In the genomic region with DNA sequence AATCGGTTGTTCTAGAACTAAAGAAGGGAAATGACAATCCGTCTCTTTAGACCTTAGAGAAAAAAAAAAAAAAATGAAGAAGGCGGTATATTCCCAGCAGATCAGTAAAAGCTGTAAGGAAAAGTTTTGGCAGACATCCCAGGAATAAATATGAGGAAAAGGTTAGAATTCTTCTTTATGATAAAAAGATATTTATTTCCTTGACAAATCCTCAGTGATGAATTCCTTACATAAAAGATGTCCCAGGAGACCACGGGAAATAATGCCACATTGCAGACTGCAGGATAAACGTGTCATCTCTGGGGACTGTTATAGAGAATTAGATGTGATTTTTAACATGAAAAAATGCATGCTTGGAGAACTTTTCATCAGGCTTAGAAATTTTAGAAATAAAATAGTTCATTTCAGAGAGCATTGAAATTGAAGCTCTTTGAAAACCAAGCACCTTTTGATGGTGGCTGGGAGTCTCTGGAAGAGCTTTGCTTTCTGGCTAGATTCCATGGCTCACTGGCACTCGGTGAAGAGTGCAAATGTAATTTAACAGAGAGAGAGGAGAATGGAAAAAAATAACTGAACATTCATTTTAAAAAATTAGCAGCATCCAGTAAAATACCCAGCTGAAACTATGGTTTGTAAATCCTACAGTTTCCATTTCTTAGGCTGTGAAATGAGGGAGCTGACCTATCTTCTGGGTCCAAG, we compare ENCODE assay signal across 11 cellular contexts.
DNase-seq lines count a peak whose midpoint lies in the region; ATAC-seq and TF ChIP-seq lines count a peak whose summit lies in the region.
"Had no signal": no experiment of that assay in that cellular context is flagged by ENCODE, and none has a peak within 500 bp of the region (broad histone marks: within the 10 kb centered on the region; RNA-seq: fewer than 3 reads in every experiment).

No MANE protein-coding gene starts in this region.

- no peak for TF ChIP-seq RAD21 in IMR-90 (IDR thresholded peaks at IDR 0.05; ENCODE audit: low read length)

- no peak for DNase-seq in IMR-90
- DNase-seq in cardiac fibroblast (ENCODE audit: low read depth in 2 of 2), result peak; percentile 50
- DNase-seq in lower lobe of right lung, result no peak
- DNase-seq in suprapubic skin (ENCODE audit: low spot score in 2 of 2), result no peak
- DNase-seq in trophoblast cell, result no peak
- DNase-seq in NCI-H345 treated with DMSO at 0.1 percent for 48 hours (lab: John Stamatoyannopoulos, UW; ENCODE audit: unreplicated experiment), result no peak
- DNase-seq in iPS-NIHi11 (ENCODE audit: low spot score), result no peak
- DNase-seq in T-helper 9 cell, result no peak
- DNase-seq: activated CD8-positive, alpha-beta memory T cell treated with anti-CD3 and anti-CD28 coated beads, Interleukin-2, amount 50 U/mL, for 4 hours; NCI-H69 had no signal

- H4K8ac ChIP-seq in IMR-90 (ENCODE audit: low read depth in 2 of 2, low read length in 2 of 2), result peak overlapping the region; percentile 73 to 84
- H4K8ac ChIP-seq in trophoblast cell (ENCODE audit: low read depth, low read length), result no peak overlapping the region

- no peak for TF ChIP-seq CTCF in IMR-90 (conservative IDR thresholded peaks at IDR 0.05; ENCODE audit: low read depth, low read length)
- no peak for TF ChIP-seq CTCF in cardiac fibroblast (IDR thresholded peaks at IDR 0.05; ENCODE audit: low read depth, low read length)
- no peak for TF ChIP-seq CTCF in lower lobe of right lung (IDR thresholded peaks at IDR 0.05)
- no peak for TF ChIP-seq CTCF in suprapubic skin (IDR thresholded peaks at IDR 0.05)

- H3K23ac ChIP-seq in IMR-90 (ENCODE audit: low read depth, low read length) (peak overlapping the region; percentile 74), trophoblast cell (ENCODE audit: low read length) (no peak overlapping the region)

- 0 out of 2 replicates have a peak, but pooled peaks cover 7% of the 10 kb centered on the region for H3K9me1 ChIP-seq in IMR-90 (ENCODE audit: insufficient read depth, low read length)

- H3K27me3 ChIP-seq in IMR-90 (ENCODE audit: control insufficient read depth, insufficient read depth, low read length) (no peaks in the 10 kb centered on the region), lower lobe of right lung (ENCODE audit: low read depth) (no peaks in the 10 kb centered on the region), suprapubic skin (no peaks in the 10 kb centered on the region), trophoblast cell (ENCODE audit: insufficient read depth, low read length) (no peaks in the 10 kb centered on the region)

- H2BK15ac ChIP-seq in IMR-90 (ENCODE audit: low read depth, low read length), result no peak overlapping the region

- H4K20me1 ChIP-seq in IMR-90 (ENCODE audit: insufficient read depth, low read length), result no peaks in the 10 kb centered on the region

- H3K79me2 ChIP-seq in trophoblast cell (ENCODE audit: control insufficient read depth, insufficient read depth, low read length, poor library complexity), result no peaks in the 10 kb centered on the region

- peak overlapping the region; percentile 48; the same call in 1 of the 2 replicates for H4K91ac ChIP-seq in IMR-90 (ENCODE audit: insufficient read depth, low read depth, low read length)
- H4K91ac ChIP-seq in trophoblast cell (ENCODE audit: low read depth, low read length), result no peak overlapping the region

- H3K14ac ChIP-seq in IMR-90 (replicated peaks; ENCODE audit: low read depth, low read length), result peak overlapping the region; percentile 82
- H3K14ac ChIP-seq in trophoblast cell (ENCODE audit: low read length), result no peak overlapping the region

- H3K56ac ChIP-seq in IMR-90 (ENCODE audit: extremely low read depth, insufficient read depth, low read length), result peak overlapping the region; percentile 76

- H4K5ac ChIP-seq in IMR-90 (ENCODE audit: low read depth, low read length), result peak overlapping the region; percentile 7; the same call in 1 of the 2 replicates

- H2AFZ ChIP-seq in IMR-90 (replicated peaks; ENCODE audit: low read length, poor library complexity) (no peak overlapping the region), trophoblast cell (ENCODE audit: insufficient read depth, low read length, poor library complexity) (no peak overlapping the region)

- ATAC-seq in IMR-90 (ENCODE audit: low read depth) (no peak; the same call in 1 of the 2 replicates), lower lobe of right lung (no peak)

- in situ Hi-C loops in IMR-90 (cut with MboI; ENCODE audit: low sequenced_read_pairs), result no loop called here

- H2BK120ac ChIP-seq in IMR-90 (ENCODE audit: low read depth, low read length), result peak overlapping the region; percentile 63
- no peak overlapping the region for H2BK120ac ChIP-seq in trophoblast cell (ENCODE audit: insufficient read depth, low read length, poor library complexity)

- peaks cover 13 to 67% of the 10 kb centered on the region in 2 experiments for H3K79me1 ChIP-seq in IMR-90 (ENCODE audit: low read depth in 1 of 2, low read length in 2 of 2)
- H3K79me1 ChIP-seq in trophoblast cell (ENCODE audit: low read length), result no peaks in the 10 kb centered on the region

- CTCF ChIA-PET in IMR-90 (lab: Yijun Ruan, JAX), result interaction anchor here (0.6 kb wide), 1 partner anchor 20 kb away, joined by 3 read pairs; no protein-coding TSS in a partner anchor

- TF ChIP-seq EP300 in suprapubic skin (IDR thresholded peaks at IDR 0.05), result no peak

- H3K4me2 ChIP-seq in IMR-90 (ENCODE audit: low read depth, low read length) (peak overlapping the region; percentile 47), trophoblast cell (ENCODE audit: low read length) (no peak overlapping the region)

- H3K27ac ChIP-seq in IMR-90 (ENCODE audit: insufficient read depth, low read length), result peak overlapping the region; percentile 75
- peak overlapping the region; percentile 67 for H3K27ac ChIP-seq in lower lobe of right lung
- peak overlapping the region; percentile 50 for H3K27ac ChIP-seq in suprapubic skin
- no peak overlapping the region for H3K27ac ChIP-seq in trophoblast cell (ENCODE audit: low read depth, low read length)

- H2BK12ac ChIP-seq in trophoblast cell (ENCODE audit: low read length), result no peak overlapping the region

- H3K9ac ChIP-seq in IMR-90 (ENCODE audit: low read depth, low read length) (peak overlapping the region; percentile 67; the same call in 1 of the 2 replicates), trophoblast cell (ENCODE audit: low read length) (no peak overlapping the region)

- 0 out of 2 replicates have a peak overlapping the region, but pooled peaks have one; percentile 28 for H2BK20ac ChIP-seq in IMR-90 (ENCODE audit: low read depth, low read length)

- dilution Hi-C loops in IMR-90 (cut with HindIII; ENCODE audit: low sequenced_read_pairs, unreplicated experiment), result no loop called here

- BruUV-seq in IMR-90 (replicated peaks; lab: Mats Ljungman, UMichigan), result no TSS peak

- H3K36me3 ChIP-seq in IMR-90 (ENCODE audit: control insufficient read depth, insufficient read depth, low read length) (peaks cover 16% of the 10 kb centered on the region), lower lobe of right lung (peaks cover 11% of the 10 kb centered on the region), suprapubic skin (peaks cover 10% of the 10 kb centered on the region), trophoblast cell (ENCODE audit: control insufficient read depth in 1 of 2, insufficient read depth in 2 of 2, low read length in 2 of 2) (peaks cover 23 to 31% of the 10 kb centered on the region in 2 experiments)
- H3K36me3 ChIP-seq: HAP-1 had no signal

- intact Hi-C loops in IMR-90 (cut with micrococcal nuclease), result no loop called here
- intact Hi-C loops in lower lobe of right lung (cut with DNase I), result no loop called here

- peak overlapping the region; percentile 65; the same call in 1 of the 2 replicates for H2AK5ac ChIP-seq in IMR-90 (ENCODE audit: low read depth, low read length)
- H2AK5ac ChIP-seq in trophoblast cell (ENCODE audit: low read length), result no peak overlapping the region

- POLR2A ChIA-PET in IMR-90 (lab: Charles Lee; ENCODE audit: unreplicated experiment), result interaction anchor here (0.6 kb wide), 1 partner anchor 14 kb away, joined by 4 read pairs; no protein-coding TSS in a partner anchor

- H2BK5ac ChIP-seq in IMR-90 (ENCODE audit: low read depth, low read length, poor library complexity, severe bottlenecking) (peak overlapping the region; percentile 67), trophoblast cell (ENCODE audit: low read depth, low read length, poor library complexity) (no peak overlapping the region)

- H3K4me3 ChIP-seq in IMR-90 (ENCODE audit: insufficient read depth, low read depth, low read length) (no peak overlapping the region), cardiac fibroblast (replicated peaks in 1 of 2; ENCODE audit: low read depth in 2 of 2, low read length in 2 of 2) (no peak overlapping the region), lower lobe of right lung (no peak overlapping the region), suprapubic skin (no peak overlapping the region), trophoblast cell (ENCODE audit: low read depth, low read length) (no peak overlapping the region)
- H3K4me3 ChIP-seq: HAP-1 had no signal

- no peak for TF ChIP-seq POLR2A in IMR-90 (IDR thresholded peaks at IDR 0.05; ENCODE audit: low read depth, low read length)
- TF ChIP-seq POLR2A in suprapubic skin (IDR thresholded peaks at IDR 0.05), result no peak

- no peak overlapping the region for H4K12ac ChIP-seq in trophoblast cell (ENCODE audit: low read depth, low read length)

- peak overlapping the region; percentile 81; the same call in 1 of the 2 replicates for H3K4ac ChIP-seq in IMR-90 (ENCODE audit: low read depth, low read length)
- no peak overlapping the region for H3K4ac ChIP-seq in trophoblast cell (ENCODE audit: low read depth, low read length)

- no CpG with 5 or more reads among the region's 6 CpGs for WGBS in IMR-90 (ENCODE audit: extremely low coverage in 2 of 2, insufficient read length in 1 of 2), 2 experiments
- WGBS in suprapubic skin, result 34% methylated on average over 6 of the region's 6 CpGs
- WGBS in trophoblast cell (ENCODE audit: extremely low coverage, insufficient coverage, insufficient read length), result no CpG with 5 or more reads among the region's 6 CpGs

- no peak overlapping the region for H2AK9ac ChIP-seq in IMR-90 (replicated peaks; ENCODE audit: low read depth, low read length, poor library complexity)

- H3K4me1 ChIP-seq in IMR-90 (ENCODE audit: control insufficient read depth, insufficient read depth, low read length), result peaks cover 13% of the 10 kb centered on the region
- peaks cover 37% of the 10 kb centered on the region for H3K4me1 ChIP-seq in lower lobe of right lung
- peaks cover 36% of the 10 kb centered on the region for H3K4me1 ChIP-seq in suprapubic skin
- no peaks in the 10 kb centered on the region for H3K4me1 ChIP-seq in trophoblast cell (ENCODE audit: control insufficient read depth in 1 of 2, insufficient read depth in 2 of 2, low read length in 2 of 2)

- H3K9me3 ChIP-seq in IMR-90 (ENCODE audit: control insufficient read depth, insufficient read depth, low read length), result no peaks in the 10 kb centered on the region
- H3K9me3 ChIP-seq in lower lobe of right lung, result no peaks in the 10 kb centered on the region
- H3K9me3 ChIP-seq in suprapubic skin, result no peaks in the 10 kb centered on the region
- H3K9me3 ChIP-seq in trophoblast cell (ENCODE audit: insufficient read depth, low read depth, low read length), result no peaks in the 10 kb centered on the region
- H3K9me3 ChIP-seq: HAP-1 had no signal

- H3K18ac ChIP-seq in IMR-90 (ENCODE audit: low read depth, low read length), result 0 out of 2 replicates have a peak overlapping the region, but pooled peaks have one; percentile 7
- no peak overlapping the region for H3K18ac ChIP-seq in trophoblast cell (ENCODE audit: low read length)

Comparison
In these comparisons a context has a peak if more than half of its experiments do, and no peak if none do; other contexts are left out.
1. DNase-seq: peak in cardiac fibroblast (2 of 2); none in IMR-90 (single experiment), lower lobe of right lung (single experiment), suprapubic skin (0 of 2), trophoblast cell (0 of 2), NCI-H345 treated with DMSO at 0.1 percent for 48 hours (single experiment), iPS-NIHi11 (single experiment) and T-helper 9 cell (single experiment).